In the genomic region with DNA sequence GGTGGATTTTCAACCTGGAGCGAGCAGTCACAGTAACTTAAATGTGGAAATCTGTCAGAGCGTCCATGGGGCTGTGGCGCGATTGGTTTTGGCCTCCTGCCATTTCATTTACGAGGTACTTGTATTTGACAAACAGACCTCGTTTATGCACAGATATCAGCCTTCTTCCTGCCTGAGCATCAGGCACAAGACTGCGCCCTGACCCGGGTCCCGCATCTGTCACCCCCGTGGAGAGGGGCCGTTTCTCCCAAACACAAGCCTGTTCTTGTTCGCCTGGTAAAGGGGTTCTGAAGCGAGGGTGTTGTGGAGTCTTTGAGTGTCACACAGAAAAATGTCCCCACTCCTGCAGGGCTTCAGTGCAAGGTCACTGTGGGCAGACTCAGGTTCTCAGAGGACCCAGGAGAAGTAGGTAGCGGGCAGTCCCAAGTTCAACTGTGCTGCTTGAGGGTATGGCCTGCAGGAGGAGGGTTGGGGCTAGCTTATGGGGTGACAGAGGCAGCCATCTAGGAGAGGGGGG, we compare ENCODE assay signal across 20 cellular contexts.
A peak's percentile ranks its signal among the peaks of the same experiment; 100 is the strongest.
DNase-seq lines count a peak whose midpoint lies in the region; ATAC-seq lines count a peak whose summit lies in the region.
"Had no signal": no experiment of that assay in that cellular context is flagged by ENCODE, and none has a peak within 500 bp of the region (broad histone marks: within the 10 kb centered on the region; RNA-seq: fewer than 3 reads in every experiment).

No MANE protein-coding gene starts in this region.

- no peaks in the 10 kb centered on the region for H3K27me3 Mint-ChIP-seq in activated T-helper 2 cell treated with anti-CD3 and anti-CD28 coated beads, Interferon-gamma antibody, Interleukin-2, Interleukin-4, amounts not matched to agents 10 μg/mL and 5 μg/mL and 100 μg/mL, durations not matched to agents 14 hours and 24 hours and 36 hours (ENCODE audit: low read depth)
- H3K27me3 Mint-ChIP-seq in naive thymus-derived CD8-positive, alpha-beta T cell = peaks cover 1 to 22% (median 2%) of the 10 kb centered on the region in 5 donors
- H3K27me3 Mint-ChIP-seq: B cell had no signal

- H3K36me3 Mint-ChIP-seq in activated T-helper 2 cell treated with anti-CD3 and anti-CD28 coated beads, Interferon-gamma antibody, Interleukin-2, Interleukin-4, amounts not matched to agents 10 μg/mL and 5 μg/mL and 100 μg/mL, durations not matched to agents 14 hours and 24 hours and 36 hours (ENCODE audit: low read depth) = no peaks in the 10 kb centered on the region
- no peaks in the 10 kb centered on the region for H3K36me3 Mint-ChIP-seq in naive thymus-derived CD8-positive, alpha-beta T cell

- DNase-seq in DMS79 (lab: John Stamatoyannopoulos, UW) (peak; percentile 33), NCI-H2029 (lab: John Stamatoyannopoulos, UW) (peak; percentile 29), NCI-H748 treated with DMSO at 0.1 percent for 48 hours (lab: John Stamatoyannopoulos, UW) (peak; percentile 72), left colon (peak in 1 of 2 donors; percentile 18), NCI-H128 (lab: John Stamatoyannopoulos, UW; ENCODE audit: unreplicated experiment) (no peak), Right ventricle myocardium superior (no peak)
- DNase-seq in activated T-helper 2 cell treated with anti-CD3 and anti-CD28 coated beads, Interferon-gamma antibody, Interleukin-2, Interleukin-4, amounts not matched to agents 10 μg/mL and 5 μg/mL and 100 μg/mL, durations not matched to agents 14 hours and 24 hours and 36 hours (ENCODE audit: low spot score) = no peak
- no peak for DNase-seq in naive thymus-derived CD8-positive, alpha-beta T cell
- DNase-seq: GOT3, Karpas-422, MM.1S, NCI-H1048, NCI-H146, NCI-H2081, NCI-H510A, SK-N-SH had no signal

- ATAC-seq in left colon (peak; percentile 42), Right ventricle myocardium superior (ENCODE audit: poor library complexity) (no peak)
- ATAC-seq in naive thymus-derived CD8-positive, alpha-beta T cell = no peak
- ATAC-seq: A549, HCT116, Right ventricle myocardium inferior had no signal

- POLR2A ChIA-PET in naive thymus-derived CD8-positive, alpha-beta T cell (lab: Charles Lee) = no interaction called here

- no peaks in the 10 kb centered on the region for H3K4me1 Mint-ChIP-seq in activated T-helper 2 cell treated with anti-CD3 and anti-CD28 coated beads, Interferon-gamma antibody, Interleukin-2, Interleukin-4, amounts not matched to agents 10 μg/mL and 5 μg/mL and 100 μg/mL, durations not matched to agents 14 hours and 24 hours and 36 hours (ENCODE audit: low read depth)
- H3K4me1 Mint-ChIP-seq in naive thymus-derived CD8-positive, alpha-beta T cell = no peaks in the 10 kb centered on the region
- H3K4me1 Mint-ChIP-seq: B cell had no signal

- no peak overlapping the region for H3K4me3 Mint-ChIP-seq in activated T-helper 2 cell treated with anti-CD3 and anti-CD28 coated beads, Interferon-gamma antibody, Interleukin-2, Interleukin-4, amounts not matched to agents 10 μg/mL and 5 μg/mL and 100 μg/mL, durations not matched to agents 14 hours and 24 hours and 36 hours (ENCODE audit: low read depth)
- H3K4me3 Mint-ChIP-seq in naive thymus-derived CD8-positive, alpha-beta T cell = no peak overlapping the region
- H3K4me3 Mint-ChIP-seq: B cell had no signal

- H3K27ac Mint-ChIP-seq in activated T-helper 2 cell treated with anti-CD3 and anti-CD28 coated beads, Interferon-gamma antibody, Interleukin-2, Interleukin-4, amounts not matched to agents 10 μg/mL and 5 μg/mL and 100 μg/mL, durations not matched to agents 14 hours and 24 hours and 36 hours = no peak overlapping the region
- H3K27ac Mint-ChIP-seq in naive thymus-derived CD8-positive, alpha-beta T cell = no peak overlapping the region
- H3K27ac Mint-ChIP-seq: B cell had no signal

- intact Hi-C loops in left colon (cut with DNase I, micrococcal nuclease) = no loop called here
- intact Hi-C loops in activated T-helper 2 cell treated with anti-CD3 and anti-CD28 coated beads, Interferon-gamma antibody, Interleukin-2, Interleukin-4, amounts not matched to agents 10 μg/mL and 5 μg/mL and 100 μg/mL, durations not matched to agents 14 hours and 24 hours and 36 hours (cut with micrococcal nuclease) = no loop called here
- intact Hi-C loops in Right ventricle myocardium superior (cut with DNase I) = no loop called here

- H3K9me3 Mint-ChIP-seq in activated T-helper 2 cell treated with anti-CD3 and anti-CD28 coated beads, Interferon-gamma antibody, Interleukin-2, Interleukin-4, amounts not matched to agents 10 μg/mL and 5 μg/mL and 100 μg/mL, durations not matched to agents 14 hours and 24 hours and 36 hours = no peaks in the 10 kb centered on the region
- H3K9me3 Mint-ChIP-seq in naive thymus-derived CD8-positive, alpha-beta T cell = peaks cover 0 to 3% (median 0%) of the 10 kb centered on the region in 9 donors

Comparison
In these comparisons a context has a peak if more than half of its experiments do, and no peak if none do; other contexts are left out.
1. DNase-seq: peak in DMS79 (single experiment), NCI-H2029 (single experiment) and NCI-H748 treated with DMSO at 0.1 percent for 48 hours (single experiment); none in activated T-helper 2 cell treated with anti-CD3 and anti-CD28 coated beads, Interferon-gamma antibody, Interleukin-2, Interleukin-4, amounts not matched to agents 10 μg/mL and 5 μg/mL and 100 μg/mL, durations not matched to agents 14 hours and 24 hours and 36 hours (single experiment), NCI-H128 (single experiment), Right ventricle myocardium superior (single experiment) and naive thymus-derived CD8-positive, alpha-beta T cell (0 of 10).